Comparison of ENCODE assay signal across 1 cellular context in the genomic region with DNA sequence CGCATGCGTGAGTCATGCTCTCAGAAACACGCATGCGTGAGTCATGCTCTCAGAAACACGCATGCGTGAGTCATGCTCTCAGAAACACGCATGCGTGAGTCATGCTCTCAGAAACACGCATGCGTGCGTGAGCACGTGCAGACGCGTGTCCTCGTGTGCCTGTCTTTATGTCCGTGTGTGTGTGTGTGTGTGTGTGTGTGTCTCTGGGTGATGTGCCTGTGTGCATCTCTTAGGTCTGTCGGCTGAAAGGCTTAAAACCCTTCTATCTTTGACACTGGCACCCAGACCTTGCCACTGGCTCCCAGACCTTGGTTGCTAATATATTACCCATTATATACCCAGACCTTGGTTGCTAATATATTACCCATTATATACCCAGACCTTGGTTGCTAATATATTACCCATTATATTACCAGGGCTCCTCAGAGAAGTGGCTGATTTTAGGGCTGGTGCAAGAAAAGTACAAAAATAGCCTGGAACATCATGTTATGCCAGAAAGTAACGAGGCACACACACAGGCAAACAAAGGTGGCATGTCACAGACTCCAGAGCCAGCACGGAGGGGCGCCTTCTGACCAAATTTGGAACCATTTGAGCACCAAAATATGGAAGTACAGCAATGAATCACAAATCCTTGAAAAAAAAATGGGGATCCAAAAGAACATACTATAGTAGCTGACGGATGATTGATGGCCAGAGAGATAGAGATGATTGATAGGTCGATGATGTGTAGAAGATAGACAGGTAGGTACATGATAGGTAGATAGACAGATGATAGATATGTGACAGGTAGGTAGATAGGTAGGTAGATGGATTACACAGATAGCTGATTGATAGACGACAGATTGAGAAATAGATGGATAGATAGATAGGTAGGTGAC.
TF ChIP-seq lines count a peak whose summit lies in the region.

No MANE protein-coding gene starts in this region.

TF ChIP-seq in HEK293, 187 proteins besides CTCF, POLR2A, EP300 and RAD21 (continued from another document and continues in another):
- TF ChIP-seq, protein P1, sequence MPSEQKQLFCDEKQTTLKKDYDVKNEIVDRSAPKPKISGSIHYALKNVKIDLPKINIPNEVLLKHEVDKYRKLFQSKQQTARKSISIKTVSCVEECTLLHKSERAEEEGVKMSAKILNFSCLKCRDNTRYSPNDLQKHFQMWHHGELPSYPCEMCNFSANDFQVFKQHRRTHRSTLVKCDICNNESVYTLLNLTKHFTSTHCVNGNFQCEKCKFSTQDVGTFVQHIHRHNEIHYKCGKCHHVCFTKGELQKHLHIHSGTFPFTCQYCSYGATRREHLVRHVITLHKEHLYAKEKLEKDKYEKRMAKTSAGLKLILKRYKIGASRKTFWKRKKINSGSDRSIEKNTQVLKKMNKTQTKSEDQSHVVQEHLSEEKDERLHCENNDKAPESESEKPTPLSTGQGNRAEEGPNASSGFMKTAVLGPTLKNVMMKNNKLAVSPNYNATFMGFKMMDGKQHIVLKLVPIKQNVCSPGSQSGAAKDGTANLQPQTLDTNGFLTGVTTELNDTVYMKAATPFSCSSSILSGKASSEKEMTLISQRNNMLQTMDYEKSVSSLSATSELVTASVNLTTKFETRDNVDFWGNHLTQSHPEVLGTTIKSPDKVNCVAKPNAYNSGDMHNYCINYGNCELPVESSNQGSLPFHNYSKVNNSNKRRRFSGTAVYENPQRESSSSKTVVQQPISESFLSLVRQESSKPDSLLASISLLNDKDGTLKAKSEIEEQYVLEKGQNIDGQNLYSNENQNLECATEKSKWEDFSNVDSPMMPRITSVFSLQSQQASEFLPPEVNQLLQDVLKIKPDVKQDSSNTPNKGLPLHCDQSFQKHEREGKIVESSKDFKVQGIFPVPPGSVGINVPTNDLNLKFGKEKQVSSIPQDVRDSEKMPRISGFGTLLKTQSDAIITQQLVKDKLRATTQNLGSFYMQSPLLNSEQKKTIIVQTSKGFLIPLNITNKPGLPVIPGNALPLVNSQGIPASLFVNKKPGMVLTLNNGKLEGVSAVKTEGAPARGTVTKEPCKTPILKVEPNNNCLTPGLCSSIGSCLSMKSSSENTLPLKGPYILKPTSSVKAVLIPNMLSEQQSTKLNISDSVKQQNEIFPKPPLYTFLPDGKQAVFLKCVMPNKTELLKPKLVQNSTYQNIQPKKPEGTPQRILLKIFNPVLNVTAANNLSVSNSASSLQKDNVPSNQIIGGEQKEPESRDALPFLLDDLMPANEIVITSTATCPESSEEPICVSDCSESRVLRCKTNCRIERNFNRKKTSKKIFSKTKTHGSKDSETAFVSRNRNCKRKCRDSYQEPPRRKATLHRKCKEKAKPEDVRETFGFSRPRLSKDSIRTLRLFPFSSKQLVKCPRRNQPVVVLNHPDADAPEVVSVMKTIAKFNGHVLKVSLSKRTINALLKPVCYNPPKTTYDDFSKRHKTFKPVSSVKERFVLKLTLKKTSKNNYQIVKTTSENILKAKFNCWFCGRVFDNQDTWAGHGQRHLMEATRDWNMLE (tag by site-specific recombination; conservative IDR thresholded peaks at IDR 0.05; ENCODE audit: low read depth), result peak; percentile 75
- TF ChIP-seq ZNF837 (tag by site-specific recombination; IDR thresholded peaks at IDR 0.05) (no peak), ZBTB1 (tag by site-specific recombination; IDR thresholded peaks at IDR 0.05) (no peak), ZNF785 (tag by site-specific recombination; IDR thresholded peaks at IDR 0.05) (peak; percentile 85; the same call in 1 of the 2 replicates), PBX3 (CRISPR knock-in tag; IDR thresholded peaks at IDR 0.05) (no peak), ZNF239 (tag by site-specific recombination; IDR thresholded peaks at IDR 0.05) (no peak), ZNF747 (tag by site-specific recombination; IDR thresholded peaks at IDR 0.05) (no peak), ZNF335 (tag by site-specific recombination; conservative IDR thresholded peaks at IDR 0.05) (peak; percentile 92), ZSCAN30 (tag by site-specific recombination; IDR thresholded peaks at IDR 0.05) (no peak), ZNF211 (tag by site-specific recombination; IDR thresholded peaks at IDR 0.05; ENCODE audit: low read depth) (peak; percentile 54; the same call in 1 of the 2 replicates), ZSCAN23 (tag by site-specific recombination; IDR thresholded peaks at IDR 0.05) (no peak), ZBTB6 (tag by site-specific recombination; IDR thresholded peaks at IDR 0.05) (no peak), ZNF510 (tag by site-specific recombination; IDR thresholded peaks at IDR 0.05; ENCODE audit: insufficient replicate concordance) (no peak), ZNF146 (tag by site-specific recombination; IDR thresholded peaks at IDR 0.05) (peak; percentile 11; the same call in 1 of the 2 replicates), ZNF416 (tag by site-specific recombination; IDR thresholded peaks at IDR 0.05) (peak; percentile 65; the same call in 1 of the 2 replicates), ZNF24 (tag by site-specific recombination; IDR thresholded peaks at IDR 0.05) (peak; percentile 45; the same call in 1 of the 2 replicates), IKZF3 (tag by site-specific recombination; IDR thresholded peaks at IDR 0.05) (no peak), ZBTB26 (tag by site-specific recombination; optimal IDR thresholded peaks at IDR 0.05) (peak; percentile 76), ZNF23 (tag by site-specific recombination; IDR thresholded peaks at IDR 0.05; ENCODE audit: borderline replicate concordance) (no peak), ZNF610 (tag by site-specific recombination; IDR thresholded peaks at IDR 0.05; ENCODE audit: borderline replicate concordance) (no peak), ZNF341 (tag by site-specific recombination; IDR thresholded peaks at IDR 0.05; ENCODE audit: low read depth) (no peak), ZNF391 (tag by site-specific recombination; IDR thresholded peaks at IDR 0.05; ENCODE audit: borderline replicate concordance, low read depth) (peak; percentile 87; the same call in 1 of the 2 replicates), ZNF585B (tag by site-specific recombination; IDR thresholded peaks at IDR 0.05) (no peak), ZXDB (tag by site-specific recombination; IDR thresholded peaks at IDR 0.05) (peak; percentile 67), ZNF624 (tag by site-specific recombination; IDR thresholded peaks at IDR 0.05) (no peak), TRIM28 (IDR thresholded peaks at IDR 0.05; ENCODE audit: borderline replicate concordance, low read length) (no peak), OVOL3 (tag by site-specific recombination; IDR thresholded peaks at IDR 0.05) (no peak), ZNF426 (tag by site-specific recombination; IDR thresholded peaks at IDR 0.05) (no peak), ZNF140 (tag by site-specific recombination; IDR thresholded peaks at IDR 0.05) (no peak), ZNF776 (tag by site-specific recombination; IDR thresholded peaks at IDR 0.05; ENCODE audit: borderline replicate concordance) (no peak), ZNF19 (tag by site-specific recombination; IDR thresholded peaks at IDR 0.05; ENCODE audit: low read depth) (no peak), ZEB2 (tag by site-specific recombination; IDR thresholded peaks at IDR 0.05) (peak; percentile 69; the same call in 1 of the 2 replicates), ZNF248 (tag by site-specific recombination; IDR thresholded peaks at IDR 0.05) (no peak), ZNF292 (tag by site-specific recombination; IDR thresholded peaks at IDR 0.05; ENCODE audit: borderline replicate concordance, low read depth) (no peak), ZNF324 (tag by site-specific recombination; IDR thresholded peaks at IDR 0.05) (peak; percentile 92), ZBTB44 (tag by site-specific recombination; IDR thresholded peaks at IDR 0.05) (no peak), ZNF658 (tag by site-specific recombination; IDR thresholded peaks at IDR 0.05) (0 out of 2 replicates have a peak, but pooled peaks have one; percentile 48), KLF9 (tag by site-specific recombination; IDR thresholded peaks at IDR 0.05; ENCODE audit: low read depth) (no peak), ZNF10 (tag by site-specific recombination; IDR thresholded peaks at IDR 0.05) (no peak), ZNF221 (tag by site-specific recombination; IDR thresholded peaks at IDR 0.05; ENCODE audit: borderline replicate concordance) (no peak), ZNF791 (tag by site-specific recombination; IDR thresholded peaks at IDR 0.05) (no peak)
- TF ChIP-seq, protein P2, sequence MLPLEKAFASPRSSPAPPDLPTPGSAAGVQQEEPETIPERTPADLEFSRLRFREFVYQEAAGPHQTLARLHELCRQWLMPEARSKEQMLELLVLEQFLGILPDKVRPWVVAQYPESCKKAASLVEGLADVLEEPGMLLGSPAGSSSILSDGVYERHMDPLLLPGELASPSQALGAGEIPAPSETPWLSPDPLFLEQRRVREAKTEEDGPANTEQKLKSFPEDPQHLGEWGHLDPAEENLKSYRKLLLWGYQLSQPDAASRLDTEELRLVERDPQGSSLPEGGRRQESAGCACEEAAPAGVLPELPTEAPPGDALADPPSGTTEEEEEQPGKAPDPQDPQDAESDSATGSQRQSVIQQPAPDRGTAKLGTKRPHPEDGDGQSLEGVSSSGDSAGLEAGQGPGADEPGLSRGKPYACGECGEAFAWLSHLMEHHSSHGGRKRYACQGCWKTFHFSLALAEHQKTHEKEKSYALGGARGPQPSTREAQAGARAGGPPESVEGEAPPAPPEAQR (tag by site-specific recombination; IDR thresholded peaks at IDR 0.05), result peak; percentile 76; the same call in 1 of the 2 replicates
- TF ChIP-seq, protein P3, sequence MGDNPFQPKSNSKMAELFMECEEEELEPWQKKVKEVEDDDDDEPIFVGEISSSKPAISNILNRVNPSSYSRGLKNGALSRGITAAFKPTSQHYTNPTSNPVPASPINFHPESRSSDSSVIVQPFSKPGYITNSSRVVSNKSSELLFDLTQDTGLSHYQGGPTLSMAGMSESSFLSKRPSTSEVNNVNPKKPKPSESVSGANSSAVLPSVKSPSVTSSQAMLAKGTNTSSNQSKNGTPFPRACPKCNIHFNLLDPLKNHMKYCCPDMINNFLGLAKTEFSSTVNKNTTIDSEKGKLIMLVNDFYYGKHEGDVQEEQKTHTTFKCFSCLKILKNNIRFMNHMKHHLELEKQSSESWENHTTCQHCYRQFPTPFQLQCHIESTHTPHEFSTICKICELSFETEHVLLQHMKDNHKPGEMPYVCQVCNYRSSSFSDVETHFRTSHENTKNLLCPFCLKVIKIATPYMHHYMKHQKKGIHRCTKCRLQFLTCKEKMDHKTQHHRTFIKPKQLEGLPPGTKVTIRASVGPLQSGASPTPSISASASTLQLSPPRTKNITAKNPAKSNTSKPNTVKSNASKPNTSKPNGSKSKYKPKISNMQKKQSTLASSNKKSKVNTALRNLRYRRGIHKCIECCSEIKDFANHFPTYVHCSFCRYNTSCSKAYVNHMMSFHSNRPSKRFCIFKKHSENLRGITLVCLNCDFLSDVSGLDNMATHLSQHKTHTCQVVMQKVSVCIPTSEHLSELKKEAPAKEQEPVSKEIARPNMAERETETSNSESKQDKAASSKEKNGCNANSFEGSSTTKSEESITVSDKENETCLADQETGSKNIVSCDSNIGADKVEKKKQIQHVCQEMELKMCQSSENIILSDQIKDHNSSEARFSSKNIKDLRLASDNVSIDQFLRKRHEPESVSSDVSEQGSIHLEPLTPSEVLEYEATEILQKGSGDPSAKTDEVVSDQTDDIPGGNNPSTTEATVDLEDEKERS (tag by site-specific recombination; IDR thresholded peaks at IDR 0.05), result peak; percentile 79; the same call in 1 of the 2 replicates
- TF ChIP-seq, protein P4, sequence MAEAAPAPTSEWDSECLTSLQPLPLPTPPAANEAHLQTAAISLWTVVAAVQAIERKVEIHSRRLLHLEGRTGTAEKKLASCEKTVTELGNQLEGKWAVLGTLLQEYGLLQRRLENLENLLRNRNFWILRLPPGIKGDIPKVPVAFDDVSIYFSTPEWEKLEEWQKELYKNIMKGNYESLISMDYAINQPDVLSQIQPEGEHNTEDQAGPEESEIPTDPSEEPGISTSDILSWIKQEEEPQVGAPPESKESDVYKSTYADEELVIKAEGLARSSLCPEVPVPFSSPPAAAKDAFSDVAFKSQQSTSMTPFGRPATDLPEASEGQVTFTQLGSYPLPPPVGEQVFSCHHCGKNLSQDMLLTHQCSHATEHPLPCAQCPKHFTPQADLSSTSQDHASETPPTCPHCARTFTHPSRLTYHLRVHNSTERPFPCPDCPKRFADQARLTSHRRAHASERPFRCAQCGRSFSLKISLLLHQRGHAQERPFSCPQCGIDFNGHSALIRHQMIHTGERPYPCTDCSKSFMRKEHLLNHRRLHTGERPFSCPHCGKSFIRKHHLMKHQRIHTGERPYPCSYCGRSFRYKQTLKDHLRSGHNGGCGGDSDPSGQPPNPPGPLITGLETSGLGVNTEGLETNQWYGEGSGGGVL (tag by site-specific recombination; IDR thresholded peaks at IDR 0.05), result peak; percentile 64
